ENCODE assay signal across 8 cellular contexts in the genomic region with DNA sequence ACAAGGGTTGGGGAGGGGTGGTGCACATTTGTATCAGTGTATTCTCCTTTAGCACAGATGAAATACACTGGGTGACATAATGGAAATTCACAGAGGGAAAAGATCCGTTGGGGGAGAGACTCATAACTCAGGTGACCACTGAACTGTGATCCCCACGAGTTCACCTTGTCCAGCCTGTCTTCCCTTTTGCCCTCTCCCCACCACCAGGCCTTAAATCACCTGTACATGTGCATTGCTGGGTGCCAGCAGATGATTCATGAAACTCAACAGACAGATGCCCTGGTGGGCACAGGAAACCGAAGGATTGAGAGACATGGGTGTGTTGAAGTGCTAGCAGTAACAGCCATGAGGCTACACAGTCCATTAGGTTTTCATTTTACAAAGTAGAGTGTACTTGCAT.
"Had no signal": no experiment of that assay in that cellular context is flagged by ENCODE, and none has a peak within 500 bp of the region (broad histone marks: within the 10 kb centered on the region; RNA-seq: fewer than 3 reads in every experiment).

No MANE protein-coding gene starts in this region.

- FAIRE-seq: G401.6, GM12878, GM12891, GM12892, GM18507, GM19239 had no signal

- H3K4me3 ChIP-seq: GM12878 had no signal

- ATAC-seq: GM12878 had no signal

- DNase-seq: GDM1, GF-D8 had no signal
